17 cellular contexts compared by ENCODE assay signal in genomic region chr9:20726144-20726543, GRCh38. TPM values are rescaled to one million over a fixed set of nuclear protein-coding genes. Genes with fewer than 3 reads are reported as not detected.
DNase-seq lines count a peak whose midpoint lies in the region; ATAC-seq and TF ChIP-seq lines count a peak whose summit lies in the region.
"Had no signal": no experiment of that assay in that cellular context is flagged by ENCODE, and none has a peak within 500 bp of the region (broad histone marks: within the 10 kb centered on the region; RNA-seq: fewer than 3 reads in every experiment).

No MANE protein-coding gene starts in this region.

- H4K20me1 ChIP-seq in hepatocyte (ENCODE audit: insufficient read depth, poor library complexity, severe bottlenecking): no peaks in the 10 kb centered on the region

- ATAC-seq in stimulated activated naive CD8-positive, alpha-beta T cell treated with anti-CD3 and anti-CD28 coated beads, Interleukin-15, amount 100 ng/mL, for 72 hours: no peak
- ATAC-seq: esophagus mucosa; K562; natural killer cell; psoas muscle; Right ventricle myocardium inferior; stimulated activated effector memory CD8-positive, alpha-beta T cell treated with anti-CD3 and anti-CD28 coated beads, Interleukin-12 subunit alpha, Interleukin-12 subunit beta, amount 100 ng/mL, for 72 hours had no signal

- DNase-seq in A673 (ENCODE audit: low spot score): no peak
- DNase-seq in DMS153 (lab: John Stamatoyannopoulos, UW): peak; percentile 37
- peak; percentile 22 for DNase-seq in NCI-H2227 treated with DMSO at 0.1 percent for 48 hours (lab: John Stamatoyannopoulos, UW)
- DNase-seq in hepatocyte (ENCODE audit: low spot score): no peak
- DNase-seq in stimulated activated CD4-positive, alpha-beta T cell treated with anti-CD3 and anti-CD28 coated beads, Interleukin-2, amount 100 ng/mL, for 24 hours: no peak
- no peak for DNase-seq in RKO (ENCODE audit: low spot score)
- DNase-seq in stimulated activated naive CD8-positive, alpha-beta T cell treated with anti-CD3 and anti-CD28 coated beads, Interleukin-15, amount 100 ng/mL, for 72 hours: no peak
- no peak for DNase-seq in tibial nerve (ENCODE audit: low spot score in 2 of 2)
- DNase-seq: H9, natural killer cell, NCI-H1105, psoas muscle, tibial artery had no signal

- intact Hi-C loops in A673 (cut with micrococcal nuclease; ENCODE audit: unreplicated experiment): no loop called here

- H3K27me3 ChIP-seq in A673 (replicated peaks; ENCODE audit: insufficient read depth, low read depth, low read length, poor library complexity) (no peaks in the 10 kb centered on the region), hepatocyte (no peaks in the 10 kb centered on the region), tibial nerve (no peaks in the 10 kb centered on the region)
- H3K27me3 ChIP-seq: tibial artery had no signal

- H3K9me3 Mint-ChIP-seq in stimulated activated naive CD8-positive, alpha-beta T cell treated with anti-CD3 and anti-CD28 coated beads, Interleukin-15, amount 100 ng/mL, for 72 hours: no peaks in the 10 kb centered on the region
- H3K9me3 Mint-ChIP-seq: H9; stimulated activated effector memory CD8-positive, alpha-beta T cell treated with anti-CD3 and anti-CD28 coated beads, Interleukin-12 subunit alpha, Interleukin-12 subunit beta, amount 100 ng/mL, for 72 hours had no signal

- H3K4me1 ChIP-seq in A673 (ENCODE audit: insufficient read depth, low read length, poor library complexity, severe bottlenecking) (peaks cover 47% of the 10 kb centered on the region), hepatocyte (ENCODE audit: insufficient read depth) (peaks cover 6% of the 10 kb centered on the region), tibial nerve (peaks cover 0 to 11% (median 0%) of the 10 kb centered on the region in 4 donors)
- H3K4me1 ChIP-seq: psoas muscle, tibial artery had no signal

- H3K36me3 ChIP-seq in A673 (ENCODE audit: insufficient read depth, low read length, poor library complexity, severe bottlenecking) (peaks cover 12% of the 10 kb centered on the region), hepatocyte (replicated peaks; ENCODE audit: insufficient read depth, low read depth) (no peaks in the 10 kb centered on the region), tibial nerve (peaks cover 0 to 8% (median 0%) of the 10 kb centered on the region in 3 donors)

- no peak overlapping the region for H3K4me3 ChIP-seq in A673 (ENCODE audit: low read depth, low read length, poor library complexity, severe bottlenecking)
- H3K4me3 ChIP-seq in hepatocyte: no peak overlapping the region
- H3K4me3 ChIP-seq in tibial nerve: no peak overlapping the region
- H3K4me3 ChIP-seq: K562, psoas muscle, tibial artery had no signal

- H3K4me3 Mint-ChIP-seq in stimulated activated naive CD8-positive, alpha-beta T cell treated with anti-CD3 and anti-CD28 coated beads, Interleukin-15, amount 100 ng/mL, for 72 hours: no peak overlapping the region
- H3K4me3 Mint-ChIP-seq: H9; natural killer cell; stimulated activated effector memory CD8-positive, alpha-beta T cell treated with anti-CD3 and anti-CD28 coated beads, Interleukin-12 subunit alpha, Interleukin-12 subunit beta, amount 100 ng/mL, for 72 hours had no signal

- peak overlapping the region; percentile 14 for H3K4me2 ChIP-seq in hepatocyte

- H3K27ac ChIP-seq in A673 (ENCODE audit: low read depth, low read length, poor library complexity, severe bottlenecking): peak overlapping the region; percentile 52
- H3K27ac ChIP-seq in hepatocyte: no peak overlapping the region
- H3K27ac ChIP-seq in tibial nerve: no peak overlapping the region
- H3K27ac ChIP-seq: psoas muscle, tibial artery had no signal

- POLR2A ChIA-PET in A673 (lab: Charles Lee; ENCODE audit: low non-redundant PET): no interaction called here

- no peak for TF ChIP-seq POLR2A in tibial nerve (IDR thresholded peaks at IDR 0.05)

- no peak for TF ChIP-seq CTCF in A673 (conservative IDR thresholded peaks at IDR 0.05; ENCODE audit: low read depth, low read length)
- TF ChIP-seq CTCF in hepatocyte (IDR thresholded peaks at IDR 0.05; ENCODE audit: poor library complexity): no peak
- TF ChIP-seq CTCF in tibial nerve (IDR thresholded peaks at IDR 0.05): no peak

- WGBS in hepatocyte (ENCODE audit: low lambda C conversion rate, missing lambda C conversion rate): 81% methylated on average over 2 of the region's 2 CpGs
- 85 to 86% methylated on average over 2 of the region's 2 CpGs for WGBS in tibial nerve, 2 donors

- BruUV-seq in A673 (replicated peaks; lab: Mats Ljungman, UMichigan): no TSS peak

- H3K27me3 Mint-ChIP-seq in stimulated activated naive CD8-positive, alpha-beta T cell treated with anti-CD3 and anti-CD28 coated beads, Interleukin-15, amount 100 ng/mL, for 72 hours: no peaks in the 10 kb centered on the region

- H3K79me2 ChIP-seq in hepatocyte: no peaks in the 10 kb centered on the region

- no peak overlapping the region for H2AFZ ChIP-seq in hepatocyte

- peaks cover 19% of the 10 kb centered on the region for H3K4me1 Mint-ChIP-seq in stimulated activated naive CD8-positive, alpha-beta T cell treated with anti-CD3 and anti-CD28 coated beads, Interleukin-15, amount 100 ng/mL, for 72 hours
- H3K4me1 Mint-ChIP-seq: H9 had no signal

- CTCF ChIA-PET in A673 (lab: Charles Lee): no interaction called here

- H3K9me2 ChIP-seq in hepatocyte (replicated peaks; ENCODE audit: insufficient read depth): no peaks in the 10 kb centered on the region

- no peak for TF ChIP-seq EP300 in tibial nerve (IDR thresholded peaks at IDR 0.05)

- H3K9me3 ChIP-seq in A673 (ENCODE audit: low read depth, low read length, poor library complexity, severe bottlenecking): no peaks in the 10 kb centered on the region
- H3K9me3 ChIP-seq in hepatocyte (ENCODE audit: low read depth): no peaks in the 10 kb centered on the region
- no peaks in the 10 kb centered on the region for H3K9me3 ChIP-seq in tibial nerve
- H3K9me3 ChIP-seq: psoas muscle, tibial artery had no signal

- no peak overlapping the region for H3K27ac Mint-ChIP-seq in stimulated activated naive CD8-positive, alpha-beta T cell treated with anti-CD3 and anti-CD28 coated beads, Interleukin-15, amount 100 ng/mL, for 72 hours
- H3K27ac Mint-ChIP-seq: stimulated activated effector memory CD8-positive, alpha-beta T cell treated with anti-CD3 and anti-CD28 coated beads, Interleukin-12 subunit alpha, Interleukin-12 subunit beta, amount 100 ng/mL, for 72 hours had no signal

RNA-seq across cellular contexts. Expression of gene FOCAD, which starts 42.1 kb away (rescaled TPM):
- total RNA-seq in A673 (2021) (42.7 and 42.8 TPM in 2 replicates), hepatocyte (54.1 and 55.6 TPM in 2 replicates), tibial nerve (10 to 100 TPM; 15.7 to 39.9 (median 25.4) TPM)
- 16.6 and 21.7 TPM in 2 replicates for polyA plus RNA-seq in hepatocyte

Comparison
In these comparisons a context has a peak if more than half of its experiments do, and no peak if none do; other contexts are left out.
1. DNase-seq: peak in DMS153 (single experiment) and NCI-H2227 treated with DMSO at 0.1 percent for 48 hours (single experiment); none in A673 (single experiment), hepatocyte (single experiment), stimulated activated CD4-positive, alpha-beta T cell treated with anti-CD3 and anti-CD28 coated beads, Interleukin-2, amount 100 ng/mL, for 24 hours (0 of 2), RKO (single experiment), stimulated activated naive CD8-positive, alpha-beta T cell treated with anti-CD3 and anti-CD28 coated beads, Interleukin-15, amount 100 ng/mL, for 72 hours (0 of 2) and tibial nerve (0 of 2).